In genomic region chr12:116442304-116442703, GRCh38 we compare ENCODE assay signal across 21 cellular contexts.
"Had no signal": no experiment of that assay in that cellular context is flagged by ENCODE, and none has a peak within 500 bp of the region (broad histone marks: within the 10 kb centered on the region; RNA-seq: fewer than 3 reads in every experiment).

No MANE protein-coding gene starts in this region.

- ATAC-seq: Right ventricle myocardium inferior, SK-N-SH treated with all-trans-retinoic acid at 6 μM for 48 hours had no signal

- DNase-seq: NCI-H1092, NCI-H1105 treated with DMSO at 0.1 percent for 48 hours, NCI-H1417 treated with DMSO at 0.1 percent for 48 hours, NCI-H146, NCI-H1694 treated with DMSO at 0.1 percent for 48 hours, NCI-H1930, NCI-H2081, NCI-H2107, NCI-H226, NCI-H446, NCI-H510A, NCI-H524 treated with DMSO at 0.1 percent for 48 hours, NCI-H69, NCI-H774, SHP77 treated with DMSO at 0.1 percent for 48 hours, SJCRH30, T-helper 1 cell had no signal

- H3K9ac ChIP-seq: KMS-11 had no signal

- H3K4me1 ChIP-seq: SJCRH30 had no signal

- H3K4me2 ChIP-seq: KMS-11 had no signal

- H3K9me3 ChIP-seq: SJCRH30 had no signal

- H3K4me3 ChIP-seq: SJCRH30 had no signal

- H3K36me3 ChIP-seq: SJCRH30 had no signal

- H3K27ac ChIP-seq: HL-60, KMS-11, SJCRH30 had no signal

- H3K27me3 ChIP-seq: SJCRH30 had no signal
